Comparison of ENCODE assay signal across 9 cellular contexts in genomic region chr5:17517526-17517925, GRCh38. TPM values are rescaled to one million over a fixed set of nuclear protein-coding genes. Genes with fewer than 3 reads are reported as not detected.
DNase-seq lines count a peak whose midpoint lies in the region; ATAC-seq and TF ChIP-seq lines count a peak whose summit lies in the region.
"Not testable (repeated sequence)": the region's sequence is repeated elsewhere in the genome, so short reads cannot be mapped to it uniquely, and the experiment has no call there.
"Had no signal": no experiment of that assay in that cellular context is flagged by ENCODE, and none has a peak within 500 bp of the region (broad histone marks: within the 10 kb centered on the region; RNA-seq: fewer than 3 reads in every experiment).

No MANE protein-coding gene starts in this region.

- ATAC-seq in activated CD8-positive, alpha-beta T cell treated with anti-CD3 and anti-CD28 coated beads, Interleukin-2, amount 10 ng/mL, durations not matched to agents 7 days and 5 days; activated T-cell treated with anti-CD3 and anti-CD28 coated beads, Interleukin-2, amount 50 U/mL, for 4 hours; lung (ENCODE audit: insufficient read depth, low FRiP score): not testable (repeated sequence)

- H3K4me3 ChIP-seq in lung, spleen: not testable (repeated sequence)

- not testable (repeated sequence) for H3K4me3 Mint-ChIP-seq in Calu3 (ENCODE audit: low read depth, unreplicated experiment); activated CD8-positive, alpha-beta T cell treated with anti-CD3 and anti-CD28 coated beads, Interleukin-2, amount 10 ng/mL, durations not matched to agents 7 days and 5 days; activated T-cell treated with anti-CD3 and anti-CD28 coated beads, Interleukin-2, amount 50 U/mL, for 4 hours

- not testable (repeated sequence) for TF ChIP-seq POLR2A in spleen (IDR thresholded peaks at IDR 0.05)

- H3K36me3 Mint-ChIP-seq in Calu3 (ENCODE audit: insufficient read depth, unreplicated experiment); activated CD8-positive, alpha-beta T cell treated with anti-CD3 and anti-CD28 coated beads, Interleukin-2, amount 10 ng/mL, durations not matched to agents 7 days and 5 days (ENCODE audit: low read depth); activated T-cell treated with anti-CD3 and anti-CD28 coated beads, Interleukin-2, amount 50 U/mL, for 4 hours (ENCODE audit: insufficient read depth): not testable (repeated sequence)

- not testable (repeated sequence) for TF ChIP-seq CTCF in Calu3 (IDR thresholded peaks at IDR 0.05; ENCODE audit: unreplicated experiment); lung (IDR thresholded peaks at IDR 0.05; ENCODE audit: control extremely low read depth, extremely low read depth); spleen (IDR thresholded peaks at IDR 0.05 in 8 of 11, conservative IDR thresholded peaks at IDR 0.05 in 3 of 11)

- H3K4me1 ChIP-seq in lung (ENCODE audit: control insufficient read depth in 2 of 2, insufficient read depth in 2 of 2, low read length in 2 of 2); spleen: not testable (repeated sequence)

- CTCF ChIA-PET in Calu3 (lab: Charles Lee); activated CD8-positive, alpha-beta T cell treated with anti-CD3 and anti-CD28 coated beads, Interleukin-2, amount 10 ng/mL, durations not matched to agents 7 days and 5 days (lab: Charles Lee): not testable (repeated sequence)

- not testable (repeated sequence) for H3K27me3 ChIP-seq in lung (ENCODE audit: control insufficient read depth, insufficient read depth); spleen (replicated peaks in 1 of 7)

- intact Hi-C loops in Calu3 (cut with micrococcal nuclease; ENCODE audit: unreplicated experiment); spleen (cut with DNase I; ENCODE audit: low total_unique reads): not testable (repeated sequence)

- WGBS in lung, 2 donors: 84 to 86% methylated on average over 8 to 9 of the region's 12 CpGs
- 73 to 89% (median 82%) methylated on average over 8 to 11 of the region's 12 CpGs for WGBS in spleen, 5 donors

- not testable (repeated sequence) for H3K4me1 Mint-ChIP-seq in Calu3 (ENCODE audit: low read depth, unreplicated experiment); activated CD8-positive, alpha-beta T cell treated with anti-CD3 and anti-CD28 coated beads, Interleukin-2, amount 10 ng/mL, durations not matched to agents 7 days and 5 days (ENCODE audit: low read depth); activated T-cell treated with anti-CD3 and anti-CD28 coated beads, Interleukin-2, amount 50 U/mL, for 4 hours (ENCODE audit: low read depth)

- H3K27me3 Mint-ChIP-seq in Calu3 (ENCODE audit: unreplicated experiment); activated CD8-positive, alpha-beta T cell treated with anti-CD3 and anti-CD28 coated beads, Interleukin-2, amount 10 ng/mL, durations not matched to agents 7 days and 5 days (ENCODE audit: low read depth); activated T-cell treated with anti-CD3 and anti-CD28 coated beads, Interleukin-2, amount 50 U/mL, for 4 hours (ENCODE audit: low read depth): not testable (repeated sequence)

- not testable (repeated sequence) for H3K27ac Mint-ChIP-seq in Calu3 (ENCODE audit: unreplicated experiment); activated CD8-positive, alpha-beta T cell treated with anti-CD3 and anti-CD28 coated beads, Interleukin-2, amount 10 ng/mL, durations not matched to agents 7 days and 5 days

- POLR2A ChIA-PET in activated CD8-positive, alpha-beta T cell treated with anti-CD3 and anti-CD28 coated beads, Interleukin-2, amount 10 ng/mL, durations not matched to agents 7 days and 5 days (lab: Charles Lee): not testable (repeated sequence)

- not testable (repeated sequence) for H3K9me3 ChIP-seq in lung (ENCODE audit: control insufficient read depth in 2 of 2, insufficient read depth in 1 of 2, low read length in 1 of 2); spleen

- DNase-seq in Calu3 (peak; percentile 15), activated gamma-delta T cell treated with Interleukin-2 at 50 U/mL for 16 hours (peak; percentile 18), lung (ENCODE audit: low spot score) (peak; percentile 62), spleen (peak; percentile 78)
- peak; percentile 20 for DNase-seq in activated CD8-positive, alpha-beta T cell treated with anti-CD3 and anti-CD28 coated beads, Interleukin-2, amount 10 ng/mL, durations not matched to agents 7 days and 5 days
- peak; percentile 31 for DNase-seq in activated T-cell treated with anti-CD3 and anti-CD28 coated beads, Interleukin-2, amount 50 U/mL, for 4 hours
- peak; percentile 24 for DNase-seq in stimulated activated CD8-positive, alpha-beta memory T cell treated with anti-CD3 and anti-CD28 coated beads, Interleukin-4, amount 100 ng/mL, for 48 hours

- not testable (repeated sequence) for H3K27ac ChIP-seq in lung (ENCODE audit: low read depth in 1 of 2, low read length in 1 of 2); spleen

- BruUV-seq in Calu3 (replicated peaks; lab: Mats Ljungman, UMichigan): not testable (repeated sequence)

- H3K36me3 ChIP-seq in lung (ENCODE audit: control insufficient read depth in 2 of 2, insufficient read depth in 2 of 2, low read length in 2 of 2); spleen: not testable (repeated sequence)

- H3K9me3 Mint-ChIP-seq in Calu3 (ENCODE audit: low read depth, unreplicated experiment); activated CD8-positive, alpha-beta T cell treated with anti-CD3 and anti-CD28 coated beads, Interleukin-2, amount 10 ng/mL, durations not matched to agents 7 days and 5 days (ENCODE audit: insufficient read depth); activated T-cell treated with anti-CD3 and anti-CD28 coated beads, Interleukin-2, amount 50 U/mL, for 4 hours: not testable (repeated sequence)

RNA-seq across cellular contexts. Expression of gene TAF11L3, which starts 0.6 kb away (rescaled TPM):
- total RNA-seq in Calu3 (2022) (not detected in 2 replicates), lung (not detected), spleen (not detected)
- not detected for total RNA-seq in activated CD8-positive, alpha-beta T cell treated with anti-CD3 and anti-CD28 coated beads, Interleukin-2, amount 10 ng/mL, durations not matched to agents 7 days and 5 days
- not detected for total RNA-seq in activated T-cell treated with anti-CD3 and anti-CD28 coated beads, Interleukin-2, amount 50 U/mL, for 4 hours
- polyA plus RNA-seq in lung (not detected), spleen (not detected)
- total RNA-seq: LHCN-M2 had no signal
- polyA plus RNA-seq: CD14-positive monocyte had no signal

RNA-seq across cellular contexts. Expression of gene TAF11L4, which starts 4.1 kb away (rescaled TPM):
- total RNA-seq in Calu3 (2022) (not detected in 2 replicates), lung (not detected), spleen (not detected)
- not detected for total RNA-seq in activated CD8-positive, alpha-beta T cell treated with anti-CD3 and anti-CD28 coated beads, Interleukin-2, amount 10 ng/mL, durations not matched to agents 7 days and 5 days
- total RNA-seq in activated T-cell treated with anti-CD3 and anti-CD28 coated beads, Interleukin-2, amount 50 U/mL, for 4 hours: not detected
- polyA plus RNA-seq in lung (not detected), spleen (not detected)
- total RNA-seq: LHCN-M2 had no signal
- polyA plus RNA-seq: CD14-positive monocyte had no signal

RNA-seq across cellular contexts. Expression of gene TAF11L5, which starts 7.5 kb away (rescaled TPM):
- total RNA-seq in Calu3 (2022): not detected in 2 replicates
- not detected for total RNA-seq in activated CD8-positive, alpha-beta T cell treated with anti-CD3 and anti-CD28 coated beads, Interleukin-2, amount 10 ng/mL, durations not matched to agents 7 days and 5 days
- total RNA-seq in activated T-cell treated with anti-CD3 and anti-CD28 coated beads, Interleukin-2, amount 50 U/mL, for 4 hours: not detected
- total RNA-seq in lung: not detected
- not detected for polyA plus RNA-seq in lung
- total RNA-seq in spleen: not detected
- polyA plus RNA-seq in spleen: not detected
- total RNA-seq: LHCN-M2 had no signal
- polyA plus RNA-seq: CD14-positive monocyte had no signal

RNA-seq across cellular contexts. Expression of gene TAF11L6, which starts 10.9 kb away (rescaled TPM):
- total RNA-seq in Calu3 (2022) (not detected in 2 replicates), lung (not detected), spleen (not detected)
- not detected for total RNA-seq in activated CD8-positive, alpha-beta T cell treated with anti-CD3 and anti-CD28 coated beads, Interleukin-2, amount 10 ng/mL, durations not matched to agents 7 days and 5 days
- total RNA-seq in activated T-cell treated with anti-CD3 and anti-CD28 coated beads, Interleukin-2, amount 50 U/mL, for 4 hours: not detected
- polyA plus RNA-seq in lung (not detected), spleen (not detected)
- total RNA-seq: LHCN-M2 had no signal
- polyA plus RNA-seq: CD14-positive monocyte had no signal

RNA-seq across cellular contexts. Expression of gene TAF11L2, which starts 19.5 kb away (rescaled TPM):
- total RNA-seq in Calu3 (2022) (not detected in 2 replicates), lung (not detected), spleen (not detected)
- total RNA-seq in activated CD8-positive, alpha-beta T cell treated with anti-CD3 and anti-CD28 coated beads, Interleukin-2, amount 10 ng/mL, durations not matched to agents 7 days and 5 days: not detected
- total RNA-seq in activated T-cell treated with anti-CD3 and anti-CD28 coated beads, Interleukin-2, amount 50 U/mL, for 4 hours: not detected
- polyA plus RNA-seq in lung (under 1 TPM in 1 of 2 donors, not detected in 1; 0.29 TPM), spleen (not detected)
- total RNA-seq: LHCN-M2 had no signal
- polyA plus RNA-seq: CD14-positive monocyte had no signal

Comparison
In these comparisons a context has a peak if more than half of its experiments do, and no peak if none do; other contexts are left out.
1. DNase-seq: peak in every context shown above with its lines; median percentile 78 in spleen; 62 in lung; 31 in activated T-cell treated with anti-CD3 and anti-CD28 coated beads, Interleukin-2, amount 50 U/mL, for 4 hours; 24 in stimulated activated CD8-positive, alpha-beta memory T cell treated with anti-CD3 and anti-CD28 coated beads, Interleukin-4, amount 100 ng/mL, for 48 hours; 20 in activated CD8-positive, alpha-beta T cell treated with anti-CD3 and anti-CD28 coated beads, Interleukin-2, amount 10 ng/mL, durations not matched to agents 7 days and 5 days; 18 in activated gamma-delta T cell treated with Interleukin-2 at 50 U/mL for 16 hours; 15 in Calu3.